Comparison of ENCODE assay signal across 9 cellular contexts in the genomic region with DNA sequence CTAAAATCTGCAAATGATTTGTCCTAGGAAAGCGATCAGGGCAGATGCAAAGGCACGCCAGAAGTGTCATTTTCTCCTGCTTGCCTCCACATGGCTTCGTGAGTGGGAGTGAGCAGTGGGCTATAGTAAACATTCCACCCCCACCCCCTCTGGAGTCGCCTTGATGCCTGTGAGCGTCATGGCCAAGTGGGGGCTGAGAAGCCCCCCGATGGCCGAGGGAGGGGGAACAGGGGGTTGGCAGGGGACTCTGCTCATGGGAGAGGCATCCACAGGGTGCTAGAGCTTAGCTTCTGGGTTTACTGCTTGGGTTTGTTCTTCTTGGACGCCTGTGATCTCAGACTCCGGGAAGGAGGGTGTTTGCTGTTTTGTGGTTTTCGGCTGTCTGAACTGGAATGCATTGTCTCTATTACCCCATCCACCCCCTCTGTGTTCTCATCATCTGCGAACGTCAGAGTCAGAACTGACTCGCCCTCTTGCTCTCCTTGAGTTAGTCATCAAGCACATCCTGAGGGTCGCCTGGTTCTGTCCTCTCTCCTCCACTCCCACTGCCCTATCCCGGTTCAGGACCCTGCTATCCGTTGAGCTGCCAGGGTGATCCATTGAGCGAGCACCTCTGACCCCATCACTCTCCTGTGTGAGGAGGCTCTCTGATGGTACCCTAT. TPM values are rescaled to one million over a fixed set of nuclear protein-coding genes. Genes with fewer than 3 reads are reported as not detected.
DNase-seq lines count a peak whose midpoint lies in the region; ATAC-seq, FAIRE-seq and TF ChIP-seq lines count a peak whose summit lies in the region.
"Had no signal": no experiment of that assay in that cellular context is flagged by ENCODE, and none has a peak within 500 bp of the region (broad histone marks: within the 10 kb centered on the region; RNA-seq: fewer than 3 reads in every experiment).

No MANE protein-coding gene starts in this region.

- H3K4me1 Mint-ChIP-seq in glutamatergic neuron (ENCODE audit: low read depth, unreplicated experiment): peaks cover 9% of the 10 kb centered on the region

- peaks cover 3% of the 10 kb centered on the region for H3K27me3 Mint-ChIP-seq in glutamatergic neuron (ENCODE audit: unreplicated experiment)

- peak in 1 of 4 donors; percentile 37 for TF ChIP-seq EP300 in sigmoid colon (IDR thresholded peaks at IDR 0.05)

- no peaks in the 10 kb centered on the region for H3K9me3 ChIP-seq in sigmoid colon
- H3K9me3 ChIP-seq: right lobe of liver had no signal

- no peak overlapping the region for H3K4me3 ChIP-seq in sigmoid colon
- H3K4me3 ChIP-seq: right lobe of liver had no signal

- peak; percentile 98 for FAIRE-seq in HTR-8/SVneo (lab: Jason Lieb, UNC)

- no peak for ATAC-seq in HG02885 (IDR thresholded peaks at IDR 0.05; ENCODE audit: poor library complexity, unreplicated experiment)

- DNase-seq in HTR-8/SVneo (ENCODE audit: insufficient read length, low spot score): peak; percentile 98
- peak; percentile 95 for DNase-seq in SW480 (ENCODE audit: low spot score)
- DNase-seq in epidermal melanocyte (ENCODE audit: insufficient read length, low spot score): peak; percentile 81
- DNase-seq in sigmoid colon: peak; percentile 83
- no peak for DNase-seq in glutamatergic neuron
- no peak for DNase-seq in T-helper 9 cell
- no peak for DNase-seq in amygdala (lab: John Stamatoyannopoulos, UW)
- DNase-seq: right lobe of liver had no signal

- 64 to 69% methylated on average over 17 of the region's 17 CpGs for WGBS in sigmoid colon, 2 donors

- no peaks in the 10 kb centered on the region for H3K36me3 ChIP-seq in sigmoid colon
- H3K36me3 ChIP-seq: right lobe of liver had no signal

- H3K27ac ChIP-seq in sigmoid colon: peak overlapping the region; percentile 69 to 94 (median 85)
- H3K27ac ChIP-seq: right lobe of liver had no signal

- peaks cover 4 to 58% (median 55%) of the 10 kb centered on the region in 4 donors for H3K4me1 ChIP-seq in sigmoid colon
- H3K4me1 ChIP-seq: right lobe of liver had no signal

- no peak for TF ChIP-seq POLR2A in sigmoid colon (IDR thresholded peaks at IDR 0.05)

- no peak overlapping the region for H3K27ac Mint-ChIP-seq in glutamatergic neuron (ENCODE audit: unreplicated experiment)

- no peaks in the 10 kb centered on the region for H3K36me3 Mint-ChIP-seq in glutamatergic neuron (ENCODE audit: unreplicated experiment)

- no peak overlapping the region for H3K4me3 Mint-ChIP-seq in glutamatergic neuron (ENCODE audit: unreplicated experiment)

- no peak for TF ChIP-seq CTCF in sigmoid colon (IDR thresholded peaks at IDR 0.05)
- no peak for TF ChIP-seq CTCF in glutamatergic neuron (IDR thresholded peaks at IDR 0.05; ENCODE audit: partially characterized antibody, unreplicated experiment)

- intact Hi-C loops in sigmoid colon (cut with DNase I): no loop called here

- H3K27me3 ChIP-seq in sigmoid colon: no peaks in the 10 kb centered on the region
- H3K27me3 ChIP-seq: right lobe of liver had no signal

- H3K9me3 Mint-ChIP-seq in glutamatergic neuron (ENCODE audit: unreplicated experiment): peaks cover 9% of the 10 kb centered on the region

RNA-seq across cellular contexts. Expression of gene TNS4, which starts 15.4 kb away (rescaled TPM):
- total RNA-seq in sigmoid colon (not detected), glutamatergic neuron (ENCODE audit: unreplicated experiment) (not detected)
- polyA plus RNA-seq in sigmoid colon: 1 to 10 TPM; 1.2 to 6.9 (median 1.8) TPM
- total RNA-seq: right lobe of liver had no signal

RNA-seq across cellular contexts. Expression of gene IGFBP4, which starts 42.7 kb away (rescaled TPM):
- 100 to 1,000 TPM; 198 to 440 (median 325) TPM for total RNA-seq in sigmoid colon
- polyA plus RNA-seq in sigmoid colon: 100 to 1,000 TPM in 2 of 3 donors, 10 to 100 TPM in 1; 30.3 to 242 (median 108) TPM
- total RNA-seq in glutamatergic neuron (ENCODE audit: unreplicated experiment): 1.9 TPM

Comparison
In these comparisons a context has a peak if more than half of its experiments do, and no peak if none do; other contexts are left out.
1. DNase-seq: peak in HTR-8/SVneo (single experiment), SW480 (single experiment), epidermal melanocyte (single experiment) and sigmoid colon (single experiment); none in glutamatergic neuron (single experiment), T-helper 9 cell (single experiment) and amygdala (0 of 56).
2. RNA of gene IGFBP4, which starts 42.7 kb away (total RNA-seq): 198 to 440 TPM in sigmoid colon; 1.9 TPM in glutamatergic neuron (single experiment); every median in the first group is over 10 times any median in the second.